ENCODE assay signal across 33 cellular contexts in the genomic region with DNA sequence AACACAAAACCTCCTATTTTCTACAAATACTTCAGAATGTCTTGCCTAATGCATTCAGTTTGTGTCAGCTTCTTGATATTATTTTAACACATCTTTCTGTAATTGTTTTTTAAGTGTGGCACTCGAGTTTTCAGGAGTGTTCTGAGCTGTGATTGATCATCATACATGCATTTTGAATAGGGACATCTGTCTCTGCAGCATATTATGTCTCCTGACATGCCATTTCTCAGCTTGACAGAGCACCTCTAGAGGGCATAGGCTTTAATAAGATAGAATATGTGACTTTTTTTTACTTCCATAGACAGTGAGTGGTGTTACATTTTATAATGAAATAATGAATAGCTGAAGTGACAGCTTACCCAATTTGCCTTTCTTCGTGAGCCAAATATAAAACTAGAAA.
A peak's percentile ranks its signal among the peaks of the same experiment; 100 is the strongest.
DNase-seq lines count a peak whose midpoint lies in the region; ATAC-seq, FAIRE-seq and TF ChIP-seq lines count a peak whose summit lies in the region.
"Had no signal": no experiment of that assay in that cellular context is flagged by ENCODE, and none has a peak within 500 bp of the region (broad histone marks: within the 10 kb centered on the region; RNA-seq: fewer than 3 reads in every experiment).

No MANE protein-coding gene starts in this region.

- H3K4me1 Mint-ChIP-seq in endodermal cell: no peaks in the 10 kb centered on the region
- H3K4me1 Mint-ChIP-seq: neural progenitor cell had no signal

- no peaks in the 10 kb centered on the region for H3F3A ChIP-seq in Loucy (ENCODE audit: low read depth)

- WGBS in endodermal cell (ENCODE audit: insufficient coverage in 1 of 2, insufficient read length in 1 of 2), 2 experiments: 82 to 88% methylated on average over 1 to 2 of the region's 2 CpGs

- no peak overlapping the region for H3K27ac Mint-ChIP-seq in endodermal cell
- H3K27ac Mint-ChIP-seq: activated CD4-positive, alpha-beta memory T cell treated with anti-CD3 and anti-CD28 coated beads for 36 hours; activated T-cell treated with anti-CD3 and anti-CD28 coated beads, Interleukin-2, amount 50 U/mL, for 72 hours; dendritic cell treated with granulocyte-macrophage colony-stimulating factor and Interleukin-4, amounts not matched to agents 40 ng/mL and 50 ng/mL, for 4 days; neural progenitor cell; T-helper 1 cell treated with Interleukin-12 subunit alpha and Interleukin-12 subunit beta and Interleukin-4 antibody, amounts not matched to agents 30 μg/mL and 1 μg/mL, for 36 hours; type B pancreatic cell had no signal

- H4K20me1 ChIP-seq in Loucy (ENCODE audit: insufficient read depth, low read length, poor library complexity, severe bottlenecking): no peaks in the 10 kb centered on the region
- H4K20me1 ChIP-seq: BLaER1 treated with 17β-estradiol and CSF1 and Interleukin-3, amounts not matched to agents 10 nM and 100 nM had no signal

- H3K4me3 Mint-ChIP-seq in endodermal cell: no peak overlapping the region
- H3K4me3 Mint-ChIP-seq: activated CD4-positive, alpha-beta memory T cell treated with anti-CD3 and anti-CD28 coated beads for 36 hours; activated T-cell treated with anti-CD3 and anti-CD28 coated beads, Interleukin-2, amount 50 U/mL, for 72 hours; central memory CD8-positive, alpha-beta T cell; dendritic cell treated with granulocyte-macrophage colony-stimulating factor and Interleukin-4, amounts not matched to agents 40 ng/mL and 50 ng/mL, for 4 days; neural progenitor cell; T-helper 1 cell treated with Interleukin-12 subunit alpha and Interleukin-12 subunit beta and Interleukin-4 antibody, amounts not matched to agents 30 μg/mL and 1 μg/mL, for 36 hours; type B pancreatic cell had no signal

- H2AFZ ChIP-seq in Loucy (ENCODE audit: low read length): no peak overlapping the region
- H2AFZ ChIP-seq: neural progenitor cell had no signal

- no peaks in the 10 kb centered on the region for H3K9me2 ChIP-seq in Loucy (replicated peaks; ENCODE audit: low read depth, low read length)

- no peaks in the 10 kb centered on the region for H3K4me1 ChIP-seq in Loucy (ENCODE audit: insufficient read depth, low read length, poor library complexity, severe bottlenecking)
- H3K4me1 ChIP-seq in RWPE2 (ENCODE audit: insufficient read depth, poor library complexity, severe bottlenecking): no peaks in the 10 kb centered on the region
- H3K4me1 ChIP-seq in endodermal cell (ENCODE audit: control insufficient read depth, insufficient read depth, low read length): no peaks in the 10 kb centered on the region
- H3K4me1 ChIP-seq: heart right ventricle, left ventricle myocardium inferior, neural progenitor cell, pancreas had no signal

- no peaks in the 10 kb centered on the region for H3K9me3 Mint-ChIP-seq in endodermal cell
- H3K9me3 Mint-ChIP-seq: activated CD4-positive, alpha-beta memory T cell treated with anti-CD3 and anti-CD28 coated beads for 36 hours; activated T-cell treated with anti-CD3 and anti-CD28 coated beads, Interleukin-2, amount 50 U/mL, for 72 hours; central memory CD8-positive, alpha-beta T cell; dendritic cell treated with granulocyte-macrophage colony-stimulating factor and Interleukin-4, amounts not matched to agents 40 ng/mL and 50 ng/mL, for 4 days; neural progenitor cell; T-helper 1 cell treated with Interleukin-12 subunit alpha and Interleukin-12 subunit beta and Interleukin-4 antibody, amounts not matched to agents 30 μg/mL and 1 μg/mL, for 36 hours; type B pancreatic cell had no signal

- no peak for FAIRE-seq in D721Med (lab: Jason Lieb, UNC)
- FAIRE-seq: H1, keratinocyte, pancreas had no signal

- H3K27me3 ChIP-seq in Loucy (ENCODE audit: insufficient read depth, low read length, poor library complexity, severe bottlenecking) (no peaks in the 10 kb centered on the region), RWPE2 (ENCODE audit: insufficient read depth, poor library complexity, severe bottlenecking) (no peaks in the 10 kb centered on the region), endodermal cell (ENCODE audit: control insufficient read depth, insufficient read depth, low read length, poor library complexity, severe bottlenecking) (no peaks in the 10 kb centered on the region)
- H3K27me3 ChIP-seq: BLaER1 treated with 17β-estradiol and CSF1 and Interleukin-3, amounts not matched to agents 10 nM and 100 nM; heart right ventricle; neural progenitor cell; pancreas had no signal

- ATAC-seq in RWPE2 (ENCODE audit: low read depth): no peak
- ATAC-seq: activated T-cell treated with anti-CD3 and anti-CD28 coated beads, Interleukin-2, amount 50 U/mL, for 72 hours; esophagus mucosa; heart right ventricle; pancreas had no signal

- no peaks in the 10 kb centered on the region for H3K36me3 Mint-ChIP-seq in endodermal cell (ENCODE audit: low read depth)
- H3K36me3 Mint-ChIP-seq: activated CD4-positive, alpha-beta memory T cell treated with anti-CD3 and anti-CD28 coated beads for 36 hours; neural progenitor cell; type B pancreatic cell had no signal

- H3K27ac ChIP-seq in RWPE2 (ENCODE audit: poor library complexity, severe bottlenecking) (no peak overlapping the region), endodermal cell (ENCODE audit: low read depth, low read length) (no peak overlapping the region)
- H3K27ac ChIP-seq: BLaER1 treated with 17β-estradiol and CSF1 and Interleukin-3, amounts not matched to agents 10 nM and 100 nM; heart right ventricle; left ventricle myocardium inferior; neural progenitor cell; pancreas; RWPE1; SK-N-MC; skin epidermis had no signal

- no peak overlapping the region for H3K4me2 ChIP-seq in Loucy (ENCODE audit: low read depth, low read length, poor library complexity, severe bottlenecking)
- H3K4me2 ChIP-seq: BLaER1 treated with 17β-estradiol and CSF1 and Interleukin-3, amounts not matched to agents 10 nM and 100 nM; neural progenitor cell had no signal

- H3K27me3 Mint-ChIP-seq in endodermal cell (ENCODE audit: insufficient read depth): no peaks in the 10 kb centered on the region
- H3K27me3 Mint-ChIP-seq: central memory CD8-positive, alpha-beta T cell; dendritic cell treated with granulocyte-macrophage colony-stimulating factor and Interleukin-4, amounts not matched to agents 40 ng/mL and 50 ng/mL, for 4 days had no signal

- TF ChIP-seq CTCF in D721Med (IDR thresholded peaks at IDR 0.05; ENCODE audit: insufficient read depth, missing control alignments) (peak; percentile 7), Loucy (conservative IDR thresholded peaks at IDR 0.05; ENCODE audit: low read length) (peak; percentile 54), RWPE2 (IDR thresholded peaks at IDR 0.05; ENCODE audit: poor library complexity, severe bottlenecking) (peak; percentile 13), endodermal cell (conservative IDR thresholded peaks at IDR 0.05) (peak; percentile 34)

- H3K9ac ChIP-seq in Loucy (ENCODE audit: low read depth, low read length, poor library complexity, severe bottlenecking) (no peak overlapping the region), endodermal cell (ENCODE audit: extremely low read depth, low read length, poor library complexity, severe bottlenecking) (no peak overlapping the region)
- H3K9ac ChIP-seq: BLaER1 treated with 17β-estradiol and CSF1 and Interleukin-3, amounts not matched to agents 10 nM and 100 nM; neural progenitor cell had no signal

- DNase-seq in D721Med (ENCODE audit: insufficient read length, low spot score) (no peak), RWPE2 (ENCODE audit: low spot score) (no peak), endodermal cell (no peak), NCI-H146 treated with DMSO at 0.1 percent for 48 hours (lab: John Stamatoyannopoulos, UW; ENCODE audit: unreplicated experiment) (no peak), NCI-H2107 treated with DMSO at 0.1 percent for 48 hours (lab: John Stamatoyannopoulos, UW; ENCODE audit: unreplicated experiment) (no peak), NCI-H446 treated with DMSO at 0.1 percent for 48 hours (lab: John Stamatoyannopoulos, UW) (no peak)
- DNase-seq: activated CD4-positive, alpha-beta memory T cell treated with anti-CD3 and anti-CD28 coated beads for 36 hours; activated CD4-positive, alpha-beta T cell treated with anti-CD3 and anti-CD28 coated beads for 1 hour; activated naive CD4-positive, alpha-beta T cell; activated T-cell treated with anti-CD3 and anti-CD28 coated beads, Interleukin-2, amount 50 U/mL, for 72 hours; foreskin melanocyte; heart right ventricle; left ventricle myocardium inferior; mesendoderm; MV-4-11; NCI-H1694 treated with DMSO at 0.1 percent for 48 hours; NCI-H526 treated with DMSO at 0.1 percent for 48 hours; pancreas; retina; stimulated activated naive CD4-positive, alpha-beta T cell had no signal

- H3K4me3 ChIP-seq in Loucy (ENCODE audit: low read length, poor library complexity, severe bottlenecking) (no peak overlapping the region), RWPE2 (ENCODE audit: severe bottlenecking) (no peak overlapping the region), endodermal cell (ENCODE audit: low read length) (no peak overlapping the region)
- H3K4me3 ChIP-seq: BLaER1 treated with 17β-estradiol and CSF1 and Interleukin-3, amounts not matched to agents 10 nM and 100 nM; heart right ventricle; left ventricle myocardium inferior; neural progenitor cell; pancreas; SK-N-MC; skin epidermis had no signal

- H3K79me2 ChIP-seq in Loucy (ENCODE audit: insufficient read depth, low read length): no peaks in the 10 kb centered on the region

- no peaks in the 10 kb centered on the region for H3K36me3 ChIP-seq in Loucy (ENCODE audit: insufficient read depth, low read length)
- no peaks in the 10 kb centered on the region for H3K36me3 ChIP-seq in RWPE2 (ENCODE audit: low read depth)
- H3K36me3 ChIP-seq in endodermal cell (ENCODE audit: control insufficient read depth, insufficient read depth, low read length): no peaks in the 10 kb centered on the region
- H3K36me3 ChIP-seq: BLaER1 treated with 17β-estradiol and CSF1 and Interleukin-3, amounts not matched to agents 10 nM and 100 nM; heart right ventricle; left ventricle myocardium inferior; neural progenitor cell; pancreas had no signal

- H3K9me3 ChIP-seq in Loucy (ENCODE audit: insufficient read depth, low read depth, low read length) (no peaks in the 10 kb centered on the region), RWPE2 (ENCODE audit: severe bottlenecking) (no peaks in the 10 kb centered on the region), endodermal cell (ENCODE audit: control insufficient read depth, low read length) (no peaks in the 10 kb centered on the region)
- H3K9me3 ChIP-seq: BLaER1 treated with 17β-estradiol and CSF1 and Interleukin-3, amounts not matched to agents 10 nM and 100 nM; heart right ventricle; left ventricle myocardium inferior; pancreas had no signal
